Comparison of ENCODE assay signal across 9 cellular contexts in the genomic region with DNA sequence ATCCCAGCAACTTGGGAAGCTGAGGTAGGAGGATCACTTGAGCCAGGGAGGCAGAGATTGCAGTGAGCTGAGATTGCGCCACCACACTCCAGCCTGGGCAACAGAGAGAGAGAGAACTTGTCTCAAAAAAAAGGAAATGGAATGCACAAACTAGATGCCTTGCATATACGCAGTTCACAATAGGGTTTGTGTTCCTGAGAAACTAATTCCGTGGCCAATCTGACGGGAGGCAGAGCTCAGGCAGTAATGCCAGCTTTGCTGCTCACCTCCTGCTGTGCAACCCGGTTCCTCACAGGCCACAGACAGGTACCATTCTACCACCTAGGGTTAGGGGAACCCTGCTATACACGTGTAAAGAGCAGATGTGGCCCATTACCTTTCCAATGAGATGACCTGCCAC. TPM values are rescaled to one million over a fixed set of nuclear protein-coding genes. Genes with fewer than 3 reads are reported as not detected.
DNase-seq lines count a peak whose midpoint lies in the region; ATAC-seq and TF ChIP-seq lines count a peak whose summit lies in the region.
"Had no signal": no experiment of that assay in that cellular context is flagged by ENCODE, and none has a peak within 500 bp of the region (broad histone marks: within the 10 kb centered on the region; RNA-seq: fewer than 3 reads in every experiment).

No MANE protein-coding gene starts in this region.

- no peaks in the 10 kb centered on the region for H3K9me3 Mint-ChIP-seq in activated naive CD8-positive, alpha-beta T cell (ENCODE audit: low read depth)
- no peaks in the 10 kb centered on the region for H3K9me3 Mint-ChIP-seq in memory B cell

- H3K36me3 ChIP-seq in ACC112 (ENCODE audit: insufficient read depth, low read length) (peaks cover 3% of the 10 kb centered on the region; the same call in 1 of the 2 replicates), HEK293 (ENCODE audit: control insufficient read depth in 2 of 2, insufficient read depth in 1 of 2, low read length in 2 of 2) (peaks cover 6 to 33% of the 10 kb centered on the region in 2 experiments; a peak in 2 of 3 replicates)

- CTCF ChIA-PET in HEK293 (lab: Yijun Ruan, JAX), result interaction anchor here (0.7 to 1.6 kb wide), 4 partner anchors 16 to 254 kb away, joined by 3 to 5 read pairs (median 4); no protein-coding TSS in a partner anchor

- TF ChIP-seq CTCF in HEK293 (tag by site-specific recombination; IDR thresholded peaks at IDR 0.05), result no peak

- ATAC-seq in memory B cell (ENCODE audit: low read depth) (no peak), left colon (no peak)

- intact Hi-C loops in left colon (cut with DNase I, micrococcal nuclease), result no loop called here

- POLR2A ChIA-PET in HEK293 (lab: Yijun Ruan, JAX), result interaction anchor here (2.2 kb wide), 1 partner anchor 90 kb away, joined by 9 read pairs; a partner anchor contains a TSS

- H3K4me3 Mint-ChIP-seq in activated naive CD8-positive, alpha-beta T cell, result peak overlapping the region; percentile 99
- peak overlapping the region; percentile 97 for H3K4me3 Mint-ChIP-seq in memory B cell

- H3K27me3 Mint-ChIP-seq in activated naive CD8-positive, alpha-beta T cell, result no peaks in the 10 kb centered on the region
- no peaks in the 10 kb centered on the region for H3K27me3 Mint-ChIP-seq in memory B cell

- H3K27ac ChIP-seq in ACC112 (ENCODE audit: low read depth, low read length) (no peak overlapping the region), HEK293 (ENCODE audit: extremely low read depth, low read depth, low read length) (no peak overlapping the region)

- H3K4me1 Mint-ChIP-seq in activated naive CD8-positive, alpha-beta T cell (ENCODE audit: low read depth), result peaks cover 61% of the 10 kb centered on the region
- peaks cover 27% of the 10 kb centered on the region for H3K4me1 Mint-ChIP-seq in memory B cell

- H3K27ac Mint-ChIP-seq in activated naive CD8-positive, alpha-beta T cell, result no peak overlapping the region
- no peak overlapping the region for H3K27ac Mint-ChIP-seq in memory B cell

- H3K36me3 Mint-ChIP-seq in activated naive CD8-positive, alpha-beta T cell, result peaks cover 4% of the 10 kb centered on the region
- H3K36me3 Mint-ChIP-seq in memory B cell, result peaks cover 3% of the 10 kb centered on the region

- no peaks in the 10 kb centered on the region for H3K27me3 ChIP-seq in ACC112 (ENCODE audit: insufficient read depth, low read length)

- H3K79me2 ChIP-seq in ACC112 (ENCODE audit: control insufficient read depth, insufficient read depth, low read length, unreplicated experiment), result peaks cover 55% of the 10 kb centered on the region

- H3K4me3 ChIP-seq in ACC112 (ENCODE audit: low read depth, low read length) (peak overlapping the region; percentile 96), HEK293 (ENCODE audit: low read depth, low read length) (peak overlapping the region; percentile 13; the same call in 1 of the 2 replicates)
- H3K4me3 ChIP-seq: mucosa of descending colon had no signal

- H3K9me3 ChIP-seq in HEK293 (ENCODE audit: control insufficient read depth, insufficient read depth, low read depth, low read length), result no peaks in the 10 kb centered on the region
- H3K9me3 ChIP-seq: mucosa of descending colon had no signal

- no peak for DNase-seq in memory B cell (ENCODE audit: low spot score in 2 of 2)
- DNase-seq in left colon, result no peak
- DNase-seq in stimulated activated CD8-positive, alpha-beta memory T cell treated with anti-CD3 and anti-CD28 coated beads, Interleukin-4, amount 100 ng/mL, for 48 hours, result no peak
- DNase-seq in central memory CD4-positive, alpha-beta T cell, result no peak
- DNase-seq in HPDE6-E6E7 (ENCODE audit: extremely low spot score), result no peak

- no peak overlapping the region for H2AFZ ChIP-seq in ACC112 (ENCODE audit: low read length, unreplicated experiment)

- peaks cover 7% of the 10 kb centered on the region for H3K4me1 ChIP-seq in ACC112 (ENCODE audit: control insufficient read depth, insufficient read depth, low read length, unreplicated experiment)
- H3K4me1 ChIP-seq in HEK293 (ENCODE audit: control insufficient read depth, insufficient read depth, low read length), result peaks cover 8% of the 10 kb centered on the region

TF ChIP-seq in HEK293, 187 proteins besides CTCF, POLR2A, EP300 and RAD21:
- TF ChIP-seq ZFP37 (tag by site-specific recombination; IDR thresholded peaks at IDR 0.05) (no peak), ZNF266 (tag by site-specific recombination; IDR thresholded peaks at IDR 0.05; ENCODE audit: low read depth) (no peak), ZNF555 (tag by site-specific recombination; conservative IDR thresholded peaks at IDR 0.05) (no peak), MYNN (tag by site-specific recombination; IDR thresholded peaks at IDR 0.05; ENCODE audit: borderline replicate concordance) (no peak), ZNF350 (tag by site-specific recombination; IDR thresholded peaks at IDR 0.05) (no peak), YY1 (tag by site-specific recombination; IDR thresholded peaks at IDR 0.05) (no peak), ZNF311 (tag by site-specific recombination; IDR thresholded peaks at IDR 0.05; ENCODE audit: borderline replicate concordance) (no peak), ZNF404 (tag by site-specific recombination; IDR thresholded peaks at IDR 0.05) (no peak), ZNF747 (tag by site-specific recombination; IDR thresholded peaks at IDR 0.05) (no peak), SETDB1 (IDR thresholded peaks at IDR 0.05; ENCODE audit: insufficient read length, low read length) (no peak), ZNF776 (tag by site-specific recombination; IDR thresholded peaks at IDR 0.05; ENCODE audit: borderline replicate concordance) (no peak)
- TF ChIP-seq, protein P1, sequence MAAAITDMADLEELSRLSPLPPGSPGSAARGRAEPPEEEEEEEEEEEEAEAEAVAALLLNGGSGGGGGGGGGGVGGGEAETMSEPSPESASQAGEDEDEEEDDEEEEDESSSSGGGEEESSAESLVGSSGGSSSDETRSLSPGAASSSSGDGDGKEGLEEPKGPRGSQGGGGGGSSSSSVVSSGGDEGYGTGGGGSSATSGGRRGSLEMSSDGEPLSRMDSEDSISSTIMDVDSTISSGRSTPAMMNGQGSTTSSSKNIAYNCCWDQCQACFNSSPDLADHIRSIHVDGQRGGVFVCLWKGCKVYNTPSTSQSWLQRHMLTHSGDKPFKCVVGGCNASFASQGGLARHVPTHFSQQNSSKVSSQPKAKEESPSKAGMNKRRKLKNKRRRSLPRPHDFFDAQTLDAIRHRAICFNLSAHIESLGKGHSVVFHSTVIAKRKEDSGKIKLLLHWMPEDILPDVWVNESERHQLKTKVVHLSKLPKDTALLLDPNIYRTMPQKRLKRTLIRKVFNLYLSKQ (tag by site-specific recombination; IDR thresholded peaks at IDR 0.05; ENCODE audit: borderline replicate concordance), result no peak

RNA-seq across cellular contexts. Expression of a gene that starts 1.4 kb away (rescaled TPM):
- 10 to 100 TPM; 16.6 to 27.4 TPM for total RNA-seq in left colon

RNA-seq across cellular contexts. Expression of a gene that starts 43.6 kb away (rescaled TPM):
- 1 to 10 TPM; 4.0 to 8.3 TPM for total RNA-seq in left colon
